In genomic region chr10:119542357-119542989, GRCh38 we compare ENCODE assay signal across 8 cellular contexts. TPM values are rescaled to one million over a fixed set of nuclear protein-coding genes. Genes with fewer than 3 reads are reported as not detected.
DNase-seq lines count a peak whose midpoint lies in the region; ATAC-seq and TF ChIP-seq lines count a peak whose summit lies in the region.

RGS10 (minus strand) TSS chr10:119542719; CDS start chr10:119542638, 81 bp downstream.

- no peak for TF ChIP-seq EP300 in suprapubic skin (IDR thresholded peaks at IDR 0.05)

- H3K36me3 ChIP-seq in Peyer's patch = no peaks in the 10 kb centered on the region
- no peaks in the 10 kb centered on the region for H3K36me3 ChIP-seq in suprapubic skin

- TF ChIP-seq POLR2A in Peyer's patch (IDR thresholded peaks at IDR 0.05) (peak; percentile 57 to 60), suprapubic skin (IDR thresholded peaks at IDR 0.05) (peak in 1 of 2 donors; percentile 58)

- peak within 1 kb of the TSS; percentile 74 for H3K4me3 ChIP-seq in AG09309 (ENCODE audit: control insufficient read depth, low read depth, low read length)
- peak within 1 kb of the TSS; percentile 66 to 91 (median 71) for H3K4me3 ChIP-seq in Peyer's patch
- peak within 1 kb of the TSS; percentile 82 for H3K4me3 ChIP-seq in suprapubic skin

- no peaks in the 10 kb centered on the region for H3K9me3 ChIP-seq in Peyer's patch
- no peaks in the 10 kb centered on the region for H3K9me3 ChIP-seq in suprapubic skin

- H3K27me3 ChIP-seq in Peyer's patch = no peaks in the 10 kb centered on the region
- H3K27me3 ChIP-seq in suprapubic skin = no peaks in the 10 kb centered on the region

- TF ChIP-seq CTCF in AG09309 (IDR thresholded peaks at IDR 0.05; ENCODE audit: control insufficient read depth, insufficient read depth, low read depth, low read length, missing control alignments) (no peak), Peyer's patch (IDR thresholded peaks at IDR 0.05) (peak in 1 of 6 experiments; percentile 12), omental fat pad (IDR thresholded peaks at IDR 0.05) (no peak), suprapubic skin (IDR thresholded peaks at IDR 0.05) (no peak)

- H3K4me1 ChIP-seq in Peyer's patch (peaks cover 0 to 35% (median 6%) of the 10 kb centered on the region in 4 donors), suprapubic skin (peaks cover 37% of the 10 kb centered on the region)

- ATAC-seq in GM19025 (IDR thresholded peaks at IDR 0.05; ENCODE audit: low read depth, unreplicated experiment) (peak; percentile 74), HG03175 (IDR thresholded peaks at IDR 0.05; ENCODE audit: unreplicated experiment) (peak; percentile 69), omental fat pad (ENCODE audit: low FRiP score) (peak; percentile 93)

- WGBS in suprapubic skin = 0% methylated on average over 1 of the region's 77 CpGs

- DNase-seq in AG09309 (ENCODE audit: low read depth) (peak; percentile 46), Peyer's patch (peak; percentile 81 to 93 (median 84)), foreskin melanocyte (peak; percentile 60), omental fat pad (ENCODE audit: low spot score) (peak; percentile 36), suprapubic skin (ENCODE audit: low spot score in 2 of 2) (peak; percentile 73 to 85)
- peak; percentile 66 to 73 for DNase-seq in activated T-helper 1 cell treated with anti-CD3 and anti-CD28 coated beads, Interleukin-2, amount 50 U/mL, for 16 hours (ENCODE audit: low read depth in 1 of 2, low spot score in 1 of 2)

- peak within 1 kb of the TSS; percentile 75 to 93 (median 82) for H3K27ac ChIP-seq in Peyer's patch
- peak within 1 kb of the TSS; percentile 68 for H3K27ac ChIP-seq in suprapubic skin

RNA-seq across cellular contexts. Expression of gene RGS10, which starts in this region (rescaled TPM):
- total RNA-seq in Peyer's patch = 10 to 100 TPM in 2 of 4 donors, 1 to 10 TPM in 2; 3.9 to 63.5 (median 13.2) TPM
- total RNA-seq in omental fat pad = 10 to 100 TPM; 12.3 to 40.2 (median 18.7) TPM
- total RNA-seq in suprapubic skin = 10 to 100 TPM; 15.2 to 27.0 (median 23.0) TPM

Comparison
In these comparisons a context has a peak if more than half of its experiments do, and no peak if none do; other contexts are left out.
1. Peak in every context shown above with its lines: DNase-seq, ATAC-seq, H3K4me3 ChIP-seq and H3K27ac ChIP-seq.